19 cellular contexts compared by ENCODE assay signal in genomic region chr3:142356818-142357217, GRCh38.
DNase-seq lines count a peak whose midpoint lies in the region; ATAC-seq and TF ChIP-seq lines count a peak whose summit lies in the region.
"Had no signal": no experiment of that assay in that cellular context is flagged by ENCODE, and none has a peak within 500 bp of the region (broad histone marks: within the 10 kb centered on the region; RNA-seq: fewer than 3 reads in every experiment).

No MANE protein-coding gene starts in this region.

- H3K9me3 ChIP-seq in right cardiac atrium (ENCODE audit: control insufficient read depth, low read length) = no peaks in the 10 kb centered on the region
- no peaks in the 10 kb centered on the region for H3K9me3 ChIP-seq in ovary
- H3K9me3 ChIP-seq: MG63, sigmoid colon, testis had no signal

- no peak overlapping the region for H3K27ac ChIP-seq in right cardiac atrium (ENCODE audit: low read length)
- no peak overlapping the region for H3K27ac ChIP-seq in ovary
- H3K27ac ChIP-seq: sigmoid colon, testis had no signal

- ATAC-seq in GM18867 (IDR thresholded peaks at IDR 0.05; ENCODE audit: unreplicated experiment) = peak; percentile 65
- peak; percentile 69 for ATAC-seq in GM21529 (IDR thresholded peaks at IDR 0.05; ENCODE audit: unreplicated experiment)
- ATAC-seq in HG03097 (IDR thresholded peaks at IDR 0.05; ENCODE audit: low FRiP score, unreplicated experiment) = peak; percentile 62
- no peak for ATAC-seq in right cardiac atrium
- ATAC-seq in stimulated activated effector memory CD8-positive, alpha-beta T cell treated with anti-CD3 and anti-CD28 coated beads, Interleukin-12 subunit alpha, Interleukin-12 subunit beta, amount 100 ng/mL, for 72 hours = no peak
- no peak for ATAC-seq in HG02840 (IDR thresholded peaks at IDR 0.05; ENCODE audit: low FRiP score, unreplicated experiment)
- ATAC-seq: activated CD4-positive, CD25-positive, alpha-beta regulatory T cell treated with anti-CD3 and anti-CD28 coated beads, Interleukin-2, amount 50 U/mL, for 24 hours; left cardiac atrium had no signal

- no peak for TF ChIP-seq EP300 in ovary (IDR thresholded peaks at IDR 0.05)

- peaks cover 71% of the 10 kb centered on the region for H3K36me3 Mint-ChIP-seq in nephron progenitor cell (ENCODE audit: low read depth)
- peaks cover 91% of the 10 kb centered on the region for H3K36me3 Mint-ChIP-seq in stimulated activated effector memory CD8-positive, alpha-beta T cell treated with anti-CD3 and anti-CD28 coated beads, Interleukin-12 subunit alpha, Interleukin-12 subunit beta, amount 100 ng/mL, for 72 hours

- H3K4me1 ChIP-seq in right cardiac atrium (ENCODE audit: control insufficient read depth, insufficient read depth, low read length) (no peaks in the 10 kb centered on the region), ovary (ENCODE audit: insufficient read depth) (no peaks in the 10 kb centered on the region)
- H3K4me1 ChIP-seq: sigmoid colon, testis had no signal

- intact Hi-C loops in right cardiac atrium (cut with DNase I) (no loop called here), ovary (cut with DNase I) (no loop called here)

- no peaks in the 10 kb centered on the region for H3K36me3 ChIP-seq in ovary

- DNase-seq in nephron progenitor cell (no peak), right cardiac atrium (no peak), ovary (no peak)
- no peak for DNase-seq in stimulated activated effector memory CD8-positive, alpha-beta T cell treated with anti-CD3 and anti-CD28 coated beads, Interleukin-12 subunit alpha, Interleukin-12 subunit beta, amount 100 ng/mL, for 72 hours (ENCODE audit: low spot score in 2 of 2)
- DNase-seq: activated naive CD4-positive, alpha-beta T cell; anterior cingulate cortex; left cardiac atrium; MG63; midbrain; NCI-H1694; occipital lobe; SHP77; sigmoid colon; testis had no signal

- H3K27me3 ChIP-seq in right cardiac atrium (ENCODE audit: control insufficient read depth, insufficient read depth) (no peaks in the 10 kb centered on the region), ovary (no peaks in the 10 kb centered on the region)
- H3K27me3 ChIP-seq: MG63, sigmoid colon, testis had no signal

- H3K4me1 Mint-ChIP-seq in nephron progenitor cell = no peaks in the 10 kb centered on the region
- no peaks in the 10 kb centered on the region for H3K4me1 Mint-ChIP-seq in stimulated activated effector memory CD8-positive, alpha-beta T cell treated with anti-CD3 and anti-CD28 coated beads, Interleukin-12 subunit alpha, Interleukin-12 subunit beta, amount 100 ng/mL, for 72 hours

- TF ChIP-seq CTCF in nephron progenitor cell (IDR thresholded peaks at IDR 0.05) (no peak), ovary (IDR thresholded peaks at IDR 0.05) (no peak)

- WGBS in right cardiac atrium = 97% methylated on average over 3 of the region's 3 CpGs
- WGBS in ovary, 3 donors = 97 to 99% (median 97%) methylated on average over 3 of the region's 3 CpGs

- H3K27ac Mint-ChIP-seq in nephron progenitor cell = peak overlapping the region; percentile 11
- H3K27ac Mint-ChIP-seq in stimulated activated effector memory CD8-positive, alpha-beta T cell treated with anti-CD3 and anti-CD28 coated beads, Interleukin-12 subunit alpha, Interleukin-12 subunit beta, amount 100 ng/mL, for 72 hours = no peak overlapping the region

- no peak overlapping the region for H3K4me3 Mint-ChIP-seq in nephron progenitor cell
- no peak overlapping the region for H3K4me3 Mint-ChIP-seq in stimulated activated effector memory CD8-positive, alpha-beta T cell treated with anti-CD3 and anti-CD28 coated beads, Interleukin-12 subunit alpha, Interleukin-12 subunit beta, amount 100 ng/mL, for 72 hours

- no peaks in the 10 kb centered on the region for H3K27me3 Mint-ChIP-seq in nephron progenitor cell (ENCODE audit: low read depth, poor library complexity)

- H3K9me3 Mint-ChIP-seq in nephron progenitor cell = no peaks in the 10 kb centered on the region
- no peaks in the 10 kb centered on the region for H3K9me3 Mint-ChIP-seq in stimulated activated effector memory CD8-positive, alpha-beta T cell treated with anti-CD3 and anti-CD28 coated beads, Interleukin-12 subunit alpha, Interleukin-12 subunit beta, amount 100 ng/mL, for 72 hours

- H3K4me3 ChIP-seq in right cardiac atrium (ENCODE audit: low read length) (no peak overlapping the region), ovary (no peak overlapping the region)
- H3K4me3 ChIP-seq: MG63, sigmoid colon, testis had no signal

- TF ChIP-seq POLR2A in ovary (IDR thresholded peaks at IDR 0.05) = no peak

Comparison
In these comparisons a context has a peak if more than half of its experiments do, and no peak if none do; other contexts are left out.
1. ATAC-seq: peak in GM18867 (single experiment), GM21529 (single experiment) and HG03097 (single experiment); none in right cardiac atrium (0 of 2), stimulated activated effector memory CD8-positive, alpha-beta T cell treated with anti-CD3 and anti-CD28 coated beads, Interleukin-12 subunit alpha, Interleukin-12 subunit beta, amount 100 ng/mL, for 72 hours (single experiment) and HG02840 (single experiment).